Comparison of ENCODE assay signal across 3 cellular contexts in the genomic region with DNA sequence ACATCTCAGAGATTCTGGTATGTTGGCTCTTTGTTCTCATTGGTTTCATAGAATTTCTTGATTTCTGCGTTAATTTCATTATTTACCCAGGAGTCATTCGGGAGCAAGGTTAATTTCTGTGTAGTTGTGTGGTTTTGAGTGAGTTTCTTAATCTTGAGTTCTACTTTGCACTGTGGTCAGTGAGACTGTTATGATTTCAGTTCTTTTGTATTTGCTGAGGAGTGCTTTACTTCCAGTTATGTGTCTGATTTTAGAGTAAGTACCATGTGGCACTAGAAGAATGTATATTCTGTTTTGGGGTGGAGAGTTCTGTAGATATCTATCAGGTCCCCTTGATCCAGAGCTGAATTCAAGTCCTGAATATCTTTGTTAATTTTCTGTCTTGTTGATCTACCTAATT.
"Had no signal": no experiment of that assay in that cellular context is flagged by ENCODE, and none has a peak within 500 bp of the region (broad histone marks: within the 10 kb centered on the region; RNA-seq: fewer than 3 reads in every experiment).

No MANE protein-coding gene starts in this region.

- H3K4me3 ChIP-seq: GM12878 had no signal

- ATAC-seq: GM12878 had no signal

- DNase-seq: GDM1, GF-D8 had no signal
